13 cellular contexts compared by ENCODE assay signal in the genomic region with DNA sequence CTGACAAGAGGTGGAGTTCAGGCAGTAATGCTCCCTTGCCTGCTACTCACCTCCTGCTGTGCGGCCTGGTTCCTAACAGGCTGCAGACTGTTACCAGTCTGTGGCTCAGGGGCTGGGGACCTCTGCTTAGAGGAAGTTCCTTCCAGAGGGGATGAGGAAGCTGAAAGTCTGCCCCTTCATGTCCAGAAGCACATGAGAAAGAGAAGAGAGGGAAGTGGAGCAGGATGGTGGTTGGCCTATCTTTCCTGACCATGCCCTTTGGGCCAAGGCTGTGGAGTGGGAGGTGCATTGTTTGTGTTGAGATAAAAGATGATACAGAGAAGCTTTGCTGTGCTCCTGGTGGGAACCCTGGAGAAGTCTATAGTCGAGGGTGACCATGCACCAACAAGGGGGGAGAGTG.
"Had no signal": no experiment of that assay in that cellular context is flagged by ENCODE, and none has a peak within 500 bp of the region (broad histone marks: within the 10 kb centered on the region; RNA-seq: fewer than 3 reads in every experiment).

No MANE protein-coding gene starts in this region.

- H3K36me3 ChIP-seq: cardiac muscle cell, right lobe of liver had no signal

- DNase-seq: activated naive CD4-positive, alpha-beta T cell; activated T-cell treated with anti-CD3 and anti-CD28 coated beads, Interleukin-2, amount 50 U/mL, for 72 hours; foreskin keratinocyte; head of caudate nucleus; mammary epithelial cell; mucosa of descending colon; naive thymus-derived CD8-positive, alpha-beta T cell; right lobe of liver; stimulated activated CD4-positive, alpha-beta T cell treated with anti-CD3 and anti-CD28 coated beads, Interleukin-1b, Interleukin-23, amount 100 ng/mL, for 48 hours; stimulated activated naive CD4-positive, alpha-beta T cell treated with Interleukin-2 at 50 U/mL for 16 hours; trophoblast cell had no signal

- H3K27ac ChIP-seq: cardiac muscle cell, foreskin keratinocyte, right lobe of liver had no signal

- H3K27me3 ChIP-seq: cardiac muscle cell, right lobe of liver had no signal

- H3K27me3 Mint-ChIP-seq: progenitor cell of endocrine pancreas had no signal

- H3K4me1 ChIP-seq: foreskin keratinocyte, right lobe of liver had no signal

- H3K4me3 Mint-ChIP-seq: activated T-cell treated with anti-CD3 and anti-CD28 coated beads, Interleukin-2, amount 50 U/mL, for 72 hours; naive thymus-derived CD8-positive, alpha-beta T cell had no signal

- H3K9me3 ChIP-seq: mucosa of descending colon, right lobe of liver had no signal

- H3K27ac Mint-ChIP-seq: activated T-cell treated with anti-CD3 and anti-CD28 coated beads, Interleukin-2, amount 50 U/mL, for 72 hours; progenitor cell of endocrine pancreas had no signal

- H3K4me3 ChIP-seq: cardiac muscle cell, mucosa of descending colon, right lobe of liver had no signal
